In the genomic region with DNA sequence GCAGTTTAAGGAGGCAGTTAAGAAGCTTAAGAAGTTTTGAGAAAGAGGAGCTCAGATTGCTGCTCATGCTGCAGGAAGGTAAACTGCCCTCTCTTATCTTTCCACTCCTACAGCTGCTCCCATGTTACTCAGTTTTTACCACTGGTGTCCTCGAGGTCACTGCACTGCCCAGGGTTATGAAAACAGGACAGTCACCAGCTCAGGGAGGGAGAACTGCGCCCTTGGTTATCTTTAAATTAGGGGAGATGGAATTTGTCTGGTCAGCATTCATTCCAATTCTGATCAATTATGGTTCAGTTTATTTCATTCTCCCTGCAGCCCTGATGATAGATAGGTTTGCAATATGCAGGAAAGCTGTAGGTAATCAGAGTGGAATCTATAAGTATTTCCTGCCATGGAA, we compare ENCODE assay signal across 26 cellular contexts.
"Had no signal": no experiment of that assay in that cellular context is flagged by ENCODE, and none has a peak within 500 bp of the region (broad histone marks: within the 10 kb centered on the region; RNA-seq: fewer than 3 reads in every experiment).

No MANE protein-coding gene starts in this region.

- H3K36me3 ChIP-seq: brain microvascular endothelial cell had no signal

- H3K27ac Mint-ChIP-seq: activated B cell treated with CpG ODN at 0.5 μM for 24 hours; activated CD4-positive, alpha-beta T cell treated with anti-CD3 and anti-CD28 coated beads, Interleukin-2, amount 10 ng/mL, durations not matched to agents 24 days and 14 days; activated CD8-positive, alpha-beta memory T cell treated with anti-CD3 and anti-CD28 coated beads, Interleukin-2, amount 10 ng/mL, durations not matched to agents 7 days and 5 days; activated naive CD4-positive, alpha-beta T cell treated with anti-CD3 and anti-CD28 coated beads for 36 hours; activated naive CD8-positive, alpha-beta T cell; activated T-cell treated with anti-CD3 and anti-CD28 coated beads, Interleukin-2, amount 50 U/mL, for 24 hours; activated T-helper 1 cell treated with anti-CD3 and anti-CD28 coated beads, Interleukin-12 subunit alpha, Interleukin-12 subunit beta, Interleukin-2, Interleukin-4 antibody, amounts not matched to agents 30 ng/mL and 10 ng/mL and 1 ng/mL, durations not matched to agents 14 hours and 24 hours and 36 hours; T-helper 17 cell had no signal

- H3K27me3 ChIP-seq: brain microvascular endothelial cell had no signal

- DNase-seq: activated B cell treated with CpG ODN at 0.5 μM for 24 hours; activated CD4-positive, alpha-beta T cell treated with anti-CD3 and anti-CD28 coated beads for 1 hour; activated CD4-positive, alpha-beta T cell treated with anti-CD3 and anti-CD28 coated beads, Interleukin-2, amount 10 ng/mL, durations not matched to agents 24 days and 14 days; activated CD4-positive, alpha-beta T cell treated with anti-CD3 and anti-CD28 coated beads, Interleukin-2, amount 50 U/mL, for 48 hours; activated CD8-positive, alpha-beta memory T cell treated with anti-CD3 and anti-CD28 coated beads, Interleukin-2, amount 10 ng/mL, durations not matched to agents 7 days and 5 days; activated gamma-delta T cell; activated naive CD4-positive, alpha-beta T cell treated with anti-CD3 and anti-CD28 coated beads for 36 hours; activated T-cell treated with anti-CD3 and anti-CD28 coated beads, Interleukin-2, amount 50 U/mL, for 24 hours; brain microvascular endothelial cell; cerebellar nuclear complex; NCI-H1092 treated with DMSO at 0.1 percent for 48 hours; NCI-H1417 treated with DMSO at 0.1 percent for 48 hours; NCI-H1694; NCI-H2029; NCI-H2107; NCI-H345; NCI-H510A; NCI-H526 treated with DMSO at 0.1 percent for 48 hours; NCI-H82; T-helper 17 cell; T1000 had no signal

- H3K36me3 Mint-ChIP-seq: activated CD8-positive, alpha-beta memory T cell treated with anti-CD3 and anti-CD28 coated beads, Interleukin-2, amount 10 ng/mL, durations not matched to agents 7 days and 5 days; activated naive CD8-positive, alpha-beta T cell had no signal

- H3K4me2 ChIP-seq: KMS-11 had no signal

- H3K9me3 Mint-ChIP-seq: activated B cell treated with CpG ODN at 0.5 μM for 24 hours; activated CD4-positive, alpha-beta T cell treated with anti-CD3 and anti-CD28 coated beads, Interleukin-2, amount 10 ng/mL, durations not matched to agents 24 days and 14 days; activated naive CD4-positive, alpha-beta T cell treated with anti-CD3 and anti-CD28 coated beads for 36 hours; activated T-cell treated with anti-CD3 and anti-CD28 coated beads, Interleukin-2, amount 50 U/mL, for 24 hours; activated T-helper 1 cell treated with anti-CD3 and anti-CD28 coated beads, Interleukin-12 subunit alpha, Interleukin-12 subunit beta, Interleukin-2, Interleukin-4 antibody, amounts not matched to agents 30 ng/mL and 10 ng/mL and 1 ng/mL, durations not matched to agents 14 hours and 24 hours and 36 hours had no signal

- FAIRE-seq: TTC549 had no signal

- ATAC-seq: activated CD8-positive, alpha-beta memory T cell treated with anti-CD3 and anti-CD28 coated beads, Interleukin-2, amount 10 ng/mL, durations not matched to agents 7 days and 5 days; Right ventricle myocardium inferior; T-helper 17 cell had no signal

- H3K4me3 Mint-ChIP-seq: activated B cell treated with CpG ODN at 0.5 μM for 24 hours; activated CD4-positive, alpha-beta T cell treated with anti-CD3 and anti-CD28 coated beads, Interleukin-2, amount 10 ng/mL, durations not matched to agents 24 days and 14 days; activated CD8-positive, alpha-beta memory T cell treated with anti-CD3 and anti-CD28 coated beads, Interleukin-2, amount 10 ng/mL, durations not matched to agents 7 days and 5 days; activated naive CD4-positive, alpha-beta T cell treated with anti-CD3 and anti-CD28 coated beads for 36 hours; activated naive CD8-positive, alpha-beta T cell; activated T-cell treated with anti-CD3 and anti-CD28 coated beads, Interleukin-2, amount 50 U/mL, for 24 hours; activated T-helper 1 cell treated with anti-CD3 and anti-CD28 coated beads, Interleukin-12 subunit alpha, Interleukin-12 subunit beta, Interleukin-2, Interleukin-4 antibody, amounts not matched to agents 30 ng/mL and 10 ng/mL and 1 ng/mL, durations not matched to agents 14 hours and 24 hours and 36 hours; T-helper 17 cell had no signal

- H3K27ac ChIP-seq: brain microvascular endothelial cell, KMS-11 had no signal

- H3K4me1 Mint-ChIP-seq: activated B cell treated with CpG ODN at 0.5 μM for 24 hours; activated CD8-positive, alpha-beta memory T cell treated with anti-CD3 and anti-CD28 coated beads, Interleukin-2, amount 10 ng/mL, durations not matched to agents 7 days and 5 days; T-helper 17 cell had no signal
